Comparison of ENCODE assay signal across 9 cellular contexts in genomic region chr17:9644910-9645751, GRCh38. TPM values are rescaled to one million over a fixed set of nuclear protein-coding genes. Genes with fewer than 3 reads are reported as not detected.
DNase-seq lines count a peak whose midpoint lies in the region; ATAC-seq and TF ChIP-seq lines count a peak whose summit lies in the region.
"Had no signal": no experiment of that assay in that cellular context is flagged by ENCODE, and none has a peak within 500 bp of the region (broad histone marks: within the 10 kb centered on the region; RNA-seq: fewer than 3 reads in every experiment).

A gene with protein sequence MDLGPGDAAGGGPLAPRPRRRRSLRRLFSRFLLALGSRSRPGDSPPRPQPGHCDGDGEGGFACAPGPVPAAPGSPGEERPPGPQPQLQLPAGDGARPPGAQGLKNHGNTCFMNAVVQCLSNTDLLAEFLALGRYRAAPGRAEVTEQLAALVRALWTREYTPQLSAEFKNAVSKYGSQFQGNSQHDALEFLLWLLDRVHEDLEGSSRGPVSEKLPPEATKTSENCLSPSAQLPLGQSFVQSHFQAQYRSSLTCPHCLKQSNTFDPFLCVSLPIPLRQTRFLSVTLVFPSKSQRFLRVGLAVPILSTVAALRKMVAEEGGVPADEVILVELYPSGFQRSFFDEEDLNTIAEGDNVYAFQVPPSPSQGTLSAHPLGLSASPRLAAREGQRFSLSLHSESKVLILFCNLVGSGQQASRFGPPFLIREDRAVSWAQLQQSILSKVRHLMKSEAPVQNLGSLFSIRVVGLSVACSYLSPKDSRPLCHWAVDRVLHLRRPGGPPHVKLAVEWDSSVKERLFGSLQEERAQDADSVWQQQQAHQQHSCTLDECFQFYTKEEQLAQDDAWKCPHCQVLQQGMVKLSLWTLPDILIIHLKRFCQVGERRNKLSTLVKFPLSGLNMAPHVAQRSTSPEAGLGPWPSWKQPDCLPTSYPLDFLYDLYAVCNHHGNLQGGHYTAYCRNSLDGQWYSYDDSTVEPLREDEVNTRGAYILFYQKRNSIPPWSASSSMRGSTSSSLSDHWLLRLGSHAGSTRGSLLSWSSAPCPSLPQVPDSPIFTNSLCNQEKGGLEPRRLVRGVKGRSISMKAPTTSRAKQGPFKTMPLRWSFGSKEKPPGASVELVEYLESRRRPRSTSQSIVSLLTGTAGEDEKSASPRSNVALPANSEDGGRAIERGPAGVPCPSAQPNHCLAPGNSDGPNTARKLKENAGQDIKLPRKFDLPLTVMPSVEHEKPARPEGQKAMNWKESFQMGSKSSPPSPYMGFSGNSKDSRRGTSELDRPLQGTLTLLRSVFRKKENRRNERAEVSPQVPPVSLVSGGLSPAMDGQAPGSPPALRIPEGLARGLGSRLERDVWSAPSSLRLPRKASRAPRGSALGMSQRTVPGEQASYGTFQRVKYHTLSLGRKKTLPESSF (plus strand): TSS chr17:9645517. CDS start chr17:9645633, 116 bp downstream.

- H3K27ac Mint-ChIP-seq in activated naive CD4-positive, alpha-beta T cell treated with anti-CD3 and anti-CD28 coated beads, Interleukin-2, amount 50 U/mL, for 72 hours = peak within 1 kb of the TSS in 1 of 2 donors; percentile 30

- DNase-seq in activated naive CD4-positive, alpha-beta T cell treated with Interleukin-2 at 50 U/mL for 16 hours = peak; percentile 12
- DNase-seq in activated naive CD4-positive, alpha-beta T cell (lab: John Stamatoyannopoulos, UW) = no peak
- DNase-seq in NCI-H345 treated with DMSO at 0.1 percent for 48 hours (lab: John Stamatoyannopoulos, UW; ENCODE audit: unreplicated experiment) = peak; percentile 57
- peak in 1 of 2 donors; percentile 27 for DNase-seq in activated naive CD4-positive, alpha-beta T cell treated with anti-CD3 and anti-CD28 coated beads, Interleukin-2, amount 50 U/mL, for 72 hours (ENCODE audit: low spot score in 2 of 2)
- DNase-seq in hepatocyte (ENCODE audit: low spot score) = peak; percentile 89
- no peak for DNase-seq in skeletal muscle cell (ENCODE audit: low read depth)
- no peak for DNase-seq in NCI-H2107 (lab: John Stamatoyannopoulos, UW)
- no peak for DNase-seq in T1000 (lab: John Stamatoyannopoulos, UW)

- H4K20me1 ChIP-seq in hepatocyte (ENCODE audit: insufficient read depth, poor library complexity, severe bottlenecking) = no peaks in the 10 kb centered on the region

- no peaks in the 10 kb centered on the region for H3K9me3 ChIP-seq in hepatocyte (ENCODE audit: low read depth)

- peak within 1 kb of the TSS; percentile 84 for H2AFZ ChIP-seq in hepatocyte

- H3K36me3 Mint-ChIP-seq in activated naive CD4-positive, alpha-beta T cell treated with anti-CD3 and anti-CD28 coated beads, Interleukin-2, amount 50 U/mL, for 72 hours = peaks cover 0 to 8% of the 10 kb centered on the region in 2 donors

- H3K36me3 ChIP-seq in hepatocyte (replicated peaks; ENCODE audit: insufficient read depth, low read depth) = no peaks in the 10 kb centered on the region

- no peak for TF ChIP-seq CTCF in hepatocyte (IDR thresholded peaks at IDR 0.05; ENCODE audit: poor library complexity)

- peak within 1 kb of the TSS; percentile 94 for H3K27ac ChIP-seq in hepatocyte

- peak within 1 kb of the TSS; percentile 81 for H3K4me2 ChIP-seq in hepatocyte

- under 1% methylated on average over 23 of the region's 72 CpGs for WGBS in hepatocyte (ENCODE audit: low lambda C conversion rate, missing lambda C conversion rate)

- H3K9me3 Mint-ChIP-seq in activated naive CD4-positive, alpha-beta T cell treated with anti-CD3 and anti-CD28 coated beads, Interleukin-2, amount 50 U/mL, for 72 hours = no peaks in the 10 kb centered on the region

- H3K79me2 ChIP-seq in hepatocyte = peaks cover 31% of the 10 kb centered on the region

- H3K4me3 ChIP-seq in hepatocyte (peak within 1 kb of the TSS; percentile 72), skeletal muscle cell (ENCODE audit: low read depth, low read length) (peak within 1 kb of the TSS; percentile 46)

- no peaks in the 10 kb centered on the region for H3K9me2 ChIP-seq in hepatocyte (replicated peaks; ENCODE audit: insufficient read depth)

- no peaks in the 10 kb centered on the region for H3K27me3 ChIP-seq in hepatocyte

- H3K4me1 ChIP-seq in hepatocyte (ENCODE audit: insufficient read depth) = peaks cover 13% of the 10 kb centered on the region

- peak; percentile 68 to 83 for ATAC-seq in activated naive CD4-positive, alpha-beta T cell treated with anti-CD3 and anti-CD28 coated beads, Interleukin-2, amount 50 U/mL, for 72 hours

RNA-seq across cellular contexts. Expression of the gene that starts here (rescaled TPM):
- 1 to 10 TPM in 1 of 2 donors, under 1 TPM in 1; 0.20 to 1.1 TPM for total RNA-seq in activated naive CD4-positive, alpha-beta T cell treated with anti-CD3 and anti-CD28 coated beads, Interleukin-2, amount 50 U/mL, for 72 hours
- 3.5 and 5.2 TPM in 2 replicates for total RNA-seq in hepatocyte
- polyA plus RNA-seq in hepatocyte = 3.6 and 5.5 TPM in 2 replicates
- total RNA-seq: lung microvascular endothelial cell had no signal

Comparison
In these comparisons a context has a peak if more than half of its experiments do, and no peak if none do; other contexts are left out.
1. DNase-seq: peak in activated naive CD4-positive, alpha-beta T cell treated with Interleukin-2 at 50 U/mL for 16 hours (single experiment), NCI-H345 treated with DMSO at 0.1 percent for 48 hours (single experiment) and hepatocyte (single experiment); none in activated naive CD4-positive, alpha-beta T cell (0 of 4), skeletal muscle cell (single experiment), NCI-H2107 (single experiment) and T1000 (single experiment).